ENCODE assay signal across 28 cellular contexts in genomic region chrX:100591256-100592051, GRCh38. TPM values are rescaled to one million over a fixed set of nuclear protein-coding genes. Genes with fewer than 3 reads are reported as not detected.
"Had no signal": no experiment of that assay in that cellular context is flagged by ENCODE, and none has a peak within 500 bp of the region (broad histone marks: within the 10 kb centered on the region; RNA-seq: fewer than 3 reads in every experiment).

No MANE protein-coding gene starts in this region.

- DNase-seq: activated CD4-positive, alpha-beta T cell treated with anti-CD3 and anti-CD28 coated beads for 1 hour; activated CD4-positive, alpha-beta T cell treated with anti-CD3 and anti-CD28 coated beads, Interleukin-2, amount 50 U/mL, for 1 hour; activated T-cell treated with anti-CD3 and anti-CD28 coated beads, Interleukin-2, amount 50 U/mL, for 1 hour; aorta; brain microvascular endothelial cell; central memory CD4-positive, alpha-beta T cell; effector memory CD4-positive, alpha-beta T cell; immature natural killer cell; left ventricle myocardium inferior; natural killer cell; retina; stomach; T-helper 1 cell had no signal

- H3K4me1 ChIP-seq: suprapubic skin, vagina had no signal

- H3K27ac ChIP-seq: brain microvascular endothelial cell, left ventricle myocardium inferior, skin epidermis, stomach, suprapubic skin, tibial nerve, vagina had no signal

- H3K27me3 ChIP-seq: brain microvascular endothelial cell, stomach, suprapubic skin, vagina had no signal

- ATAC-seq: activated naive CD4-positive, alpha-beta T cell treated with anti-CD3 and anti-CD28 coated beads, Interleukin-2, amount 50 U/mL, for 72 hours; activated T-helper 17 cell treated with anti-CD3 and anti-CD28 coated beads, Interleukin-2, amount 50 U/mL, for 72 hours; natural killer cell; stimulated activated memory B cell treated with anti-CD40 and anti-IgM and Interleukin-4, amounts not matched to agents 10 μg/mL and 1 μg/mL and 100 μg/mL, for 72 hours had no signal

- H3K9me3 ChIP-seq: left ventricle myocardium inferior, stomach, suprapubic skin, tibial nerve, vagina had no signal

- H3K4me3 ChIP-seq: left ventricle myocardium inferior, skin epidermis, stomach, suprapubic skin, tibial nerve, vagina had no signal

- FAIRE-seq: colon, TTC549 had no signal

- H3K36me3 ChIP-seq: brain microvascular endothelial cell, left ventricle myocardium inferior, stomach, suprapubic skin, tibial nerve, vagina had no signal

RNA-seq across cellular contexts. Expression of gene TNMD, which starts 6.7 kb away (rescaled TPM):
- total RNA-seq: activated naive CD4-positive, alpha-beta T cell treated with anti-CD3 and anti-CD28 coated beads, Interleukin-2, amount 50 U/mL, for 72 hours; activated T-helper 17 cell treated with anti-CD3 and anti-CD28 coated beads, Interleukin-2, amount 50 U/mL, for 72 hours; dermis microvascular lymphatic vessel endothelial cell; fibroblast of villous mesenchyme; glomerular endothelial cell; kidney epithelial cell; lung microvascular endothelial cell; natural killer cell; osteoblast; vagina had no signal
- polyA plus RNA-seq: aorta, immature natural killer cell had no signal

RNA-seq across cellular contexts. Expression of gene TSPAN6, which starts 45.2 kb away (rescaled TPM):
- total RNA-seq: activated T-helper 17 cell treated with anti-CD3 and anti-CD28 coated beads, Interleukin-2, amount 50 U/mL, for 72 hours; natural killer cell had no signal

RNA-seq across cellular contexts. Expression of gene SRPX2, which starts 52.5 kb away (rescaled TPM):
- total RNA-seq: activated naive CD4-positive, alpha-beta T cell treated with anti-CD3 and anti-CD28 coated beads, Interleukin-2, amount 50 U/mL, for 72 hours; activated T-helper 17 cell treated with anti-CD3 and anti-CD28 coated beads, Interleukin-2, amount 50 U/mL, for 72 hours; natural killer cell had no signal
- polyA plus RNA-seq: immature natural killer cell had no signal
